27 cellular contexts compared by ENCODE assay signal in genomic region chr11:71951741-71952310, GRCh38. TPM values are rescaled to one million over a fixed set of nuclear protein-coding genes. Genes with fewer than 3 reads are reported as not detected.
DNase-seq lines count a peak whose midpoint lies in the region; ATAC-seq, FAIRE-seq and TF ChIP-seq lines count a peak whose summit lies in the region.
"Had no signal": no experiment of that assay in that cellular context is flagged by ENCODE, and none has a peak within 500 bp of the region (broad histone marks: within the 10 kb centered on the region; RNA-seq: fewer than 3 reads in every experiment).

No MANE protein-coding gene starts in this region.

- H3K79me2 ChIP-seq in DOHH2 (ENCODE audit: control insufficient read depth, low read length) (peaks cover 45% of the 10 kb centered on the region), astrocyte (ENCODE audit: insufficient read depth, low read length) (peaks cover 98% of the 10 kb centered on the region)

- no peaks in the 10 kb centered on the region for H3K27me3 Mint-ChIP-seq in astrocyte (ENCODE audit: low read depth, unreplicated experiment)
- H3K27me3 Mint-ChIP-seq: CD4-positive, alpha-beta T cell; CD8-positive, alpha-beta memory T cell had no signal

- H2AFZ ChIP-seq in astrocyte (ENCODE audit: low read depth, low read length): no peak overlapping the region
- H2AFZ ChIP-seq: GM23248 had no signal

- ATAC-seq in GM18868 (IDR thresholded peaks at IDR 0.05; ENCODE audit: unreplicated experiment): no peak
- ATAC-seq: A549 had no signal

- DNase-seq in NCI-H526 (lab: John Stamatoyannopoulos, UW) (peak; percentile 94 to 98), astrocyte (ENCODE audit: low read depth) (peak; percentile 30), foreskin melanocyte (peak; percentile 80), pons (ENCODE audit: low spot score) (no peak)
- DNase-seq in stimulated activated CD4-positive, alpha-beta T cell treated with anti-CD3 and anti-CD28 coated beads, Interleukin-4, amount 100 ng/mL, for 1 hour: no peak
- DNase-seq: 8988T; ACHN; AML-193; BE2C; Calu3; CD4-positive, alpha-beta T cell; CD8-positive, alpha-beta memory T cell; COR-L47; DMS53; DMS79 treated with DMSO at 0.1 percent for 48 hours; GM23248; H7; HCEC 1CT had no signal

- no peak for FAIRE-seq in astrocyte (lab: Jason Lieb, UNC)
- FAIRE-seq: A549, G401.6, GM12892, GM19239, H1 had no signal

- no peak overlapping the region for H3K27ac Mint-ChIP-seq in astrocyte (ENCODE audit: unreplicated experiment)
- H3K27ac Mint-ChIP-seq: CD4-positive, alpha-beta T cell had no signal

- no peak overlapping the region for H3K4me3 Mint-ChIP-seq in astrocyte (ENCODE audit: unreplicated experiment)
- H3K4me3 Mint-ChIP-seq: CD14-positive monocyte; CD4-positive, alpha-beta T cell; CD8-positive, alpha-beta memory T cell had no signal

- H3K4me1 ChIP-seq in DOHH2 (ENCODE audit: control insufficient read depth, low read length) (peaks cover 15% of the 10 kb centered on the region), astrocyte (ENCODE audit: insufficient read depth, low read length) (peaks cover 19% of the 10 kb centered on the region)
- H3K4me1 ChIP-seq: BE2C had no signal

- H3K36me3 ChIP-seq in DOHH2 (ENCODE audit: control insufficient read depth, low read length) (no peaks in the 10 kb centered on the region), astrocyte (ENCODE audit: insufficient read depth, low read length) (no peaks in the 10 kb centered on the region)
- H3K36me3 ChIP-seq: BE2C had no signal

- no peaks in the 10 kb centered on the region for H3K9me3 Mint-ChIP-seq in astrocyte (ENCODE audit: unreplicated experiment)
- H3K9me3 Mint-ChIP-seq: CD14-positive monocyte; CD4-positive, alpha-beta T cell; CD8-positive, alpha-beta memory T cell had no signal

- no peaks in the 10 kb centered on the region for H3K9me3 ChIP-seq in DOHH2 (ENCODE audit: control insufficient read depth, insufficient read depth, low read length)
- no peaks in the 10 kb centered on the region for H3K9me3 ChIP-seq in astrocyte (ENCODE audit: insufficient read depth, low read depth, low read length)
- H3K9me3 ChIP-seq: A549; BE2C; BLaER1 treated with 17β-estradiol and CSF1 and Interleukin-3, amounts not matched to agents 10 nM and 100 nM had no signal

- H4K20me1 ChIP-seq in DOHH2 (ENCODE audit: control insufficient read depth, insufficient read depth, low read depth, low read length) (peaks cover 4% of the 10 kb centered on the region), astrocyte (ENCODE audit: insufficient read depth, low read length) (peaks cover 45% of the 10 kb centered on the region)

- TF ChIP-seq CTCF in DOHH2 (IDR thresholded peaks at IDR 0.05; ENCODE audit: low read depth, low read length, poor library complexity, severe bottlenecking) (no peak), astrocyte (IDR thresholded peaks at IDR 0.05; ENCODE audit: insufficient read depth, low read depth, low read length) (no peak)

- no peak overlapping the region for H3K9ac ChIP-seq in astrocyte (ENCODE audit: low read length)
- H3K9ac ChIP-seq: BLaER1 treated with 17β-estradiol and CSF1 and Interleukin-3, amounts not matched to agents 10 nM and 100 nM; GM23248 had no signal

- H3K4me2 ChIP-seq in DOHH2 (ENCODE audit: low read length): peak overlapping the region; percentile 45
- no peak overlapping the region for H3K4me2 ChIP-seq in astrocyte (ENCODE audit: low read length)
- H3K4me2 ChIP-seq: A549; BLaER1 treated with 17β-estradiol and CSF1 and Interleukin-3, amounts not matched to agents 10 nM and 100 nM had no signal

- H3K27me3 ChIP-seq in DOHH2 (ENCODE audit: control insufficient read depth, low read length) (no peaks in the 10 kb centered on the region), astrocyte (ENCODE audit: insufficient read depth, low read length) (no peaks in the 10 kb centered on the region)
- H3K27me3 ChIP-seq: BE2C; BLaER1 treated with 17β-estradiol and CSF1 and Interleukin-3, amounts not matched to agents 10 nM and 100 nM had no signal

- no peak overlapping the region for H3K27ac ChIP-seq in DOHH2 (ENCODE audit: low read depth, low read length)
- no peak overlapping the region for H3K27ac ChIP-seq in astrocyte (ENCODE audit: low read depth, low read length)
- H3K27ac ChIP-seq: BLaER1 treated with 17β-estradiol and CSF1 and Interleukin-3, amounts not matched to agents 10 nM and 100 nM; GM23248 had no signal

- H3K4me3 ChIP-seq in DOHH2 (ENCODE audit: low read length) (0 out of 2 replicates have a peak overlapping the region, but pooled peaks have one; percentile 9), astrocyte (ENCODE audit: insufficient read depth, low read depth, low read length) (no peak overlapping the region)
- H3K4me3 ChIP-seq: A549; BLaER1 treated with 17β-estradiol and CSF1 and Interleukin-3, amounts not matched to agents 10 nM and 100 nM; GM23248 had no signal

- peaks cover 19% of the 10 kb centered on the region for H3K4me1 Mint-ChIP-seq in astrocyte (ENCODE audit: low read depth, unreplicated experiment)

- H3K9me2 ChIP-seq in DOHH2 (replicated peaks; ENCODE audit: control insufficient read depth, low read length): no peaks in the 10 kb centered on the region

- peaks cover 5% of the 10 kb centered on the region for H3K36me3 Mint-ChIP-seq in astrocyte (ENCODE audit: low read depth, unreplicated experiment)

- no peaks in the 10 kb centered on the region for H3F3A ChIP-seq in DOHH2 (ENCODE audit: control insufficient read depth, insufficient read depth)

RNA-seq across cellular contexts. Expression of gene RNF121, which starts 23.0 kb away (rescaled TPM):
- 62.3 and 73.4 TPM in 2 replicates for total RNA-seq in astrocyte

RNA-seq across cellular contexts. Expression of gene XNDC1N, which starts 23.4 kb away (rescaled TPM):
- total RNA-seq in astrocyte: 7.6 and 7.8 TPM in 2 replicates

RNA-seq across cellular contexts. Expression of gene IL18BP, which starts 46.9 kb away (rescaled TPM):
- total RNA-seq in astrocyte: 14.1 and 15.2 TPM in 2 replicates

Comparison
In these comparisons a context has a peak if more than half of its experiments do, and no peak if none do; other contexts are left out.
1. DNase-seq: peak in NCI-H526 (2 of 2), astrocyte (single experiment) and foreskin melanocyte (single experiment); none in stimulated activated CD4-positive, alpha-beta T cell treated with anti-CD3 and anti-CD28 coated beads, Interleukin-4, amount 100 ng/mL, for 1 hour (single experiment) and pons (single experiment).